8 cellular contexts compared by ENCODE assay signal in the genomic region with DNA sequence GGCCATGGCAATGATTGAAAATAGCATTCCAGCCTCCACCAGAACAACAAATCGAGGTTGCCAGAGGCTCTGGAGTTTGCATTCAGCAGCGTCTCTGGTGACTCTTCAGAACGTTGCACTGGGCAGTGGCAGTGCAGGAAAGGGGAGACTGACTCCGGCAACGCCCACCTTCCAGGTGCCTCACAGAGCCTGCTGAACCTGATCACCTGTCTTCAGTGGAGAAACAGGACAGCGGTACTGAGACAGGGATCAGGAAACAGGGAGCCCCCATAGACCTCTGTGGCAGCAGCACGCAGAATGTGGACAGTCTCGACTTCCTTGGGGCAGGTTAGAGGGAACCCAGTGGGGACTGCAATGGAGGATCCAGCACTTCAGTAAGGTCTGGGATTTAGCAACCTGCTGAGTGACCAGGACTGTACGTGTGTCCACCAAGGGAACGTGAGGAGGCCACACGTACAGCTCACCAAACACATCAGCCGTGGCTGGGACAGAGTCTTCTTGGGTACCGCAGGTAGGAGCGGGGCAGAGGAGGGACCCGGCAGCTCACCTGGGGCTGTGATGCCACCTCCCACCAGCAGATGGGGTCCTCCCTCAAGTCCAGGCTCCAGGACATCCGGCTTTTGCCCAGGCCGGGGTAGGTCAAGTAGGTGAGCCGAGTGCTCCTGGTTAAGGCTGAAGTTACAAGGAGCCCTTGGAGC.
DNase-seq lines count a peak whose midpoint lies in the region; ATAC-seq and TF ChIP-seq lines count a peak whose summit lies in the region.

No MANE protein-coding gene starts in this region.

- peak; percentile 89 for TF ChIP-seq CTCF in GM12872 (IDR thresholded peaks at IDR 0.05; ENCODE audit: insufficient read depth, low read depth, low read length)

- peaks cover 8% of the 10 kb centered on the region for H3K4me1 Mint-ChIP-seq in stimulated activated effector memory CD8-positive, alpha-beta T cell treated with anti-CD3 and anti-CD28 coated beads, Interleukin-12 subunit alpha, Interleukin-12 subunit beta, amount 100 ng/mL, for 72 hours

- ATAC-seq in stimulated activated effector memory CD8-positive, alpha-beta T cell treated with anti-CD3 and anti-CD28 coated beads, Interleukin-12 subunit alpha, Interleukin-12 subunit beta, amount 100 ng/mL, for 72 hours, result peak; percentile 59

- H3K9me3 Mint-ChIP-seq in stimulated activated effector memory CD8-positive, alpha-beta T cell treated with anti-CD3 and anti-CD28 coated beads, Interleukin-12 subunit alpha, Interleukin-12 subunit beta, amount 100 ng/mL, for 72 hours, result no peaks in the 10 kb centered on the region

- H3K4me3 Mint-ChIP-seq in stimulated activated effector memory CD8-positive, alpha-beta T cell treated with anti-CD3 and anti-CD28 coated beads, Interleukin-12 subunit alpha, Interleukin-12 subunit beta, amount 100 ng/mL, for 72 hours, result peak overlapping the region; percentile 25

- no peak overlapping the region for H3K27ac Mint-ChIP-seq in stimulated activated effector memory CD8-positive, alpha-beta T cell treated with anti-CD3 and anti-CD28 coated beads, Interleukin-12 subunit alpha, Interleukin-12 subunit beta, amount 100 ng/mL, for 72 hours

- H3K36me3 Mint-ChIP-seq in stimulated activated effector memory CD8-positive, alpha-beta T cell treated with anti-CD3 and anti-CD28 coated beads, Interleukin-12 subunit alpha, Interleukin-12 subunit beta, amount 100 ng/mL, for 72 hours, result peaks cover 11% of the 10 kb centered on the region

- peak; percentile 61 for DNase-seq in HT-29 (ENCODE audit: low spot score)
- DNase-seq in activated T-cell treated with anti-CD3 and anti-CD28 coated beads, Interleukin-2, amount 50 U/mL, for 48 hours, result peak; percentile 47 to 64
- DNase-seq in iPS-NIHi11 (ENCODE audit: low spot score), result peak; percentile 91
- DNase-seq in stimulated activated effector memory CD8-positive, alpha-beta T cell treated with anti-CD3 and anti-CD28 coated beads, Interleukin-12 subunit alpha, Interleukin-12 subunit beta, amount 100 ng/mL, for 72 hours (ENCODE audit: low spot score in 2 of 2), result peak in 1 of 2 donors; percentile 67
- no peak for DNase-seq in NCI-H1694 (lab: John Stamatoyannopoulos, UW)
- DNase-seq in activated CD4-positive, CD25-positive, alpha-beta regulatory T cell (lab: John Stamatoyannopoulos, UW), result no peak
- DNase-seq in cortex of kidney (lab: John Stamatoyannopoulos, UW), result no peak

Comparison
In these comparisons a context has a peak if more than half of its experiments do, and no peak if none do; other contexts are left out.
1. DNase-seq: peak in HT-29 (single experiment), activated T-cell treated with anti-CD3 and anti-CD28 coated beads, Interleukin-2, amount 50 U/mL, for 48 hours (2 of 2) and iPS-NIHi11 (single experiment); none in NCI-H1694 (single experiment), activated CD4-positive, CD25-positive, alpha-beta regulatory T cell (0 of 4) and cortex of kidney (single experiment).